ENCODE assay signal across 9 cellular contexts in the genomic region with DNA sequence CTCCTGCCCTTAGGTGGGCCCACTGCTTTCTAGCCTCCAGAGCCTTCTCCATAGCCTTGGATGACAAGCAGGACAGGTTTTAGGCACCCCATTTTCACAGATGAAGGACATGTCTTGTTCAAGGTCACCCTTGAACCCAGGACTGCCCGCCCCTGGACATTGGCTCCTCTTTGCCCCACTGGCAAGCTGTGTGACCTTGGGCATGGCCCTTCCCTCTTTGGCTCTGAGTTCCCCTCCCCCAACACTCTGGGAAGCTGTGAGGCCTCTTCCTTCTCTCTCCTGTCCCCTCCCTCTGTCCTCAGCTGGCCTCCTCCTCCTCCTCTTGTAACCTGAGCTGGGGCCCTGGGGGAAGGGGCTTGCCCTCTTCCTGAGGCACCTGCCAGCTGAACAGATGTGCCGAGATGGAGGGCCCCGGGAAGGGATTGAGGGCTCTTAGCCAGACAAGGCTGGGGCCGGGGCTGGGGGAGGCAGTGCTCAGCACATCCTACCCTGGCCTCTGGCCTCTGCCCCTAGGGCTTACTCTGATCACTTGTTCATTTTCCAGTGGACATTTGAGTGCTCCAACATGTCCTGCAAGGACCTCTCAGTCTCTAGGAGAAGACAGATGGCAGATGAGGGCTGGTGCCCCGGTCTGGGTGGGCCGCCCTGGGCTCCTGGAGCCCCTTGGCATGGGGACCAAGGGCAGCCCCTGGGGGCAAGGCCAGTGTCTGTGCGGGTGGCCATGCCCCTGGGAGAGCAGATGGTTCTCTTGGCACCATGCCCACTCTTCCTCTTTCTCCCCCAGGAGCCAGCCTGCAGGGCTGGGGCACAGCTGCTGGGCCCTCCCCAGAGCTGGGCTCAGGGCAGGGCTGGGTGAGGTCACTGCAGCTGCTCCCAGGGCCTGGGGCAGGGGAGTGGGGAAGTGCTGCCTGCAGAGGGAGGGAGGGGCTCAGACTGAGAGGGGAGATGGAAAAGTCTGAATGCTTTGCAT. TPM values are rescaled to one million over a fixed set of nuclear protein-coding genes. Genes with fewer than 3 reads are reported as not detected.
DNase-seq lines count a peak whose midpoint lies in the region; ATAC-seq lines count a peak whose summit lies in the region.
"Had no signal": no experiment of that assay in that cellular context is flagged by ENCODE, and none has a peak within 500 bp of the region (broad histone marks: within the 10 kb centered on the region; RNA-seq: fewer than 3 reads in every experiment).

No MANE protein-coding gene starts in this region.

- intact Hi-C loops in left cardiac atrium (cut with DNase I): no loop called here

- H3K4me3 ChIP-seq in skeletal muscle cell (ENCODE audit: low read depth, low read length): no peak overlapping the region

- in situ Hi-C loops in KBM-7 (cut with MboI; ENCODE audit: low pct_unique_long_range_greater_than_20kb, low sequenced_read_pairs): no loop called here

- DNase-seq in KBM-7 (peak; percentile 71), NCI-H748 treated with DMSO at 0.1 percent for 48 hours (lab: John Stamatoyannopoulos, UW) (peak; percentile 100), left cardiac atrium (no peak), skeletal muscle cell (ENCODE audit: low read depth) (peak; percentile 39), UCSD-AML1 (lab: John Stamatoyannopoulos, UW; ENCODE audit: unreplicated experiment) (no peak), SIG-M5 treated with dmso at 0.1 percent for 504 hours (lab: John Stamatoyannopoulos, UW; ENCODE audit: unreplicated experiment) (no peak), GM19238 (ENCODE audit: insufficient read length, low spot score) (no peak)
- DNase-seq in stimulated activated CD4-positive, alpha-beta T cell treated with anti-CD3 and anti-CD28 coated beads, Interleukin-4, amount 100 ng/mL, for 24 hours: no peak

- ATAC-seq in left cardiac atrium: peak; percentile 42 to 67

RNA-seq across cellular contexts. Expression of gene FOXO6, which starts 10.7 kb away (rescaled TPM):
- total RNA-seq in left cardiac atrium: 1 to 10 TPM; 1.8 to 2.9 TPM
- total RNA-seq: glomerular endothelial cell had no signal

Comparison
In these comparisons a context has a peak if more than half of its experiments do, and no peak if none do; other contexts are left out.
1. DNase-seq: peak in KBM-7 (single experiment), NCI-H748 treated with DMSO at 0.1 percent for 48 hours (single experiment) and skeletal muscle cell (single experiment); none in left cardiac atrium (single experiment), stimulated activated CD4-positive, alpha-beta T cell treated with anti-CD3 and anti-CD28 coated beads, Interleukin-4, amount 100 ng/mL, for 24 hours (single experiment), UCSD-AML1 (single experiment), SIG-M5 treated with dmso at 0.1 percent for 504 hours (single experiment) and GM19238 (single experiment).